9 cellular contexts compared by ENCODE assay signal in genomic region chr1:59026472-59026948, GRCh38.
DNase-seq lines count a peak whose midpoint lies in the region; ATAC-seq, FAIRE-seq and TF ChIP-seq lines count a peak whose summit lies in the region.
"Had no signal": no experiment of that assay in that cellular context is flagged by ENCODE, and none has a peak within 500 bp of the region (broad histone marks: within the 10 kb centered on the region; RNA-seq: fewer than 3 reads in every experiment).

No MANE protein-coding gene starts in this region.

- peak overlapping the region; percentile 36 for H3K27ac ChIP-seq in vagina

- H3K9me3 ChIP-seq in vagina: no peaks in the 10 kb centered on the region

- H3K27me3 ChIP-seq in bronchial epithelial cell (ENCODE audit: control insufficient read depth, insufficient read depth, low read length): no peaks in the 10 kb centered on the region
- H3K27me3 ChIP-seq in vagina: no peaks in the 10 kb centered on the region

- TF ChIP-seq CTCF in bronchial epithelial cell (IDR thresholded peaks at IDR 0.05; ENCODE audit: insufficient read depth, low read length, severe bottlenecking): no peak
- TF ChIP-seq CTCF in vagina (IDR thresholded peaks at IDR 0.05): no peak
- no peak for TF ChIP-seq CTCF in osteocyte (IDR thresholded peaks at IDR 0.05)

- TF ChIP-seq POLR2A in vagina (IDR thresholded peaks at IDR 0.05): no peak

- H3K4me3 ChIP-seq in bronchial epithelial cell (ENCODE audit: low read depth, low read length): no peak overlapping the region
- H3K4me3 ChIP-seq in vagina: no peak overlapping the region

- H3K4me3 Mint-ChIP-seq in activated naive CD4-positive, alpha-beta T cell treated with anti-CD3 and anti-CD28 coated beads for 36 hours: no peak overlapping the region
- no peak overlapping the region for H3K4me3 Mint-ChIP-seq in osteocyte (ENCODE audit: unreplicated experiment)

- no peak for FAIRE-seq in bronchial epithelial cell (lab: Jason Lieb, UNC)

- peaks cover 17% of the 10 kb centered on the region for H3K4me1 Mint-ChIP-seq in activated naive CD4-positive, alpha-beta T cell treated with anti-CD3 and anti-CD28 coated beads for 36 hours (ENCODE audit: low read depth)
- peaks cover 12% of the 10 kb centered on the region for H3K4me1 Mint-ChIP-seq in osteocyte (ENCODE audit: unreplicated experiment)

- no peaks in the 10 kb centered on the region for H3K36me3 ChIP-seq in bronchial epithelial cell (ENCODE audit: control insufficient read depth, insufficient read depth, low read length)
- no peaks in the 10 kb centered on the region for H3K36me3 ChIP-seq in vagina

- H3K27ac Mint-ChIP-seq in activated naive CD4-positive, alpha-beta T cell treated with anti-CD3 and anti-CD28 coated beads for 36 hours: peak overlapping the region; percentile 61
- H3K27ac Mint-ChIP-seq in osteocyte (ENCODE audit: unreplicated experiment): no peak overlapping the region

- H3K4me1 ChIP-seq in vagina: peaks cover 14% of the 10 kb centered on the region

- ATAC-seq in HG03378 (IDR thresholded peaks at IDR 0.05; ENCODE audit: unreplicated experiment): peak; percentile 30
- ATAC-seq: left colon had no signal

- CTCF ChIA-PET in activated naive CD4-positive, alpha-beta T cell treated with anti-CD3 and anti-CD28 coated beads for 36 hours (lab: Charles Lee): no interaction called here

- no peak for DNase-seq in activated naive CD4-positive, alpha-beta T cell treated with anti-CD3 and anti-CD28 coated beads for 36 hours
- DNase-seq in activated naive CD4-positive, alpha-beta T cell (lab: John Stamatoyannopoulos, UW): no peak
- peak; percentile 71 for DNase-seq in bronchial epithelial cell (ENCODE audit: low read depth)
- DNase-seq in vagina (ENCODE audit: extremely low spot score in 2 of 2): no peak
- DNase-seq in COLO829 (ENCODE audit: low spot score): no peak
- DNase-seq in osteocyte (ENCODE audit: extremely low spot score, unreplicated experiment): no peak
- no peak for DNase-seq in NCI-H1930 (lab: John Stamatoyannopoulos, UW)
- DNase-seq: left colon had no signal

- H3K9me3 Mint-ChIP-seq in activated naive CD4-positive, alpha-beta T cell treated with anti-CD3 and anti-CD28 coated beads for 36 hours: no peaks in the 10 kb centered on the region
- H3K9me3 Mint-ChIP-seq in osteocyte (ENCODE audit: unreplicated experiment): no peaks in the 10 kb centered on the region

- no peaks in the 10 kb centered on the region for H3K27me3 Mint-ChIP-seq in activated naive CD4-positive, alpha-beta T cell treated with anti-CD3 and anti-CD28 coated beads for 36 hours (ENCODE audit: low read depth)
- H3K27me3 Mint-ChIP-seq in osteocyte (ENCODE audit: unreplicated experiment): no peaks in the 10 kb centered on the region

- intact Hi-C loops in activated naive CD4-positive, alpha-beta T cell treated with anti-CD3 and anti-CD28 coated beads for 36 hours (cut with micrococcal nuclease): no loop called here
- intact Hi-C loops in vagina (cut with DNase I): no loop called here

- no peaks in the 10 kb centered on the region for H3K36me3 Mint-ChIP-seq in activated naive CD4-positive, alpha-beta T cell treated with anti-CD3 and anti-CD28 coated beads for 36 hours (ENCODE audit: low read depth)
- no peaks in the 10 kb centered on the region for H3K36me3 Mint-ChIP-seq in osteocyte (ENCODE audit: unreplicated experiment)
